In genomic region chr4:174714393-174715211, GRCh38 we compare ENCODE assay signal across 9 cellular contexts.
DNase-seq lines count a peak whose midpoint lies in the region; ATAC-seq and TF ChIP-seq lines count a peak whose summit lies in the region.
"Had no signal": no experiment of that assay in that cellular context is flagged by ENCODE, and none has a peak within 500 bp of the region (broad histone marks: within the 10 kb centered on the region; RNA-seq: fewer than 3 reads in every experiment).

No MANE protein-coding gene starts in this region.

- TF ChIP-seq POLR2A in body of pancreas (IDR thresholded peaks at IDR 0.05) = no peak
- TF ChIP-seq POLR2A in right lobe of liver (IDR thresholded peaks at IDR 0.05) = no peak

- H3K4me3 ChIP-seq in body of pancreas (no peak overlapping the region), right lobe of liver (no peak overlapping the region)

- H3K27ac ChIP-seq in body of pancreas (no peak overlapping the region), right lobe of liver (no peak overlapping the region)

- H3K4me1 ChIP-seq in body of pancreas (no peaks in the 10 kb centered on the region), right lobe of liver (no peaks in the 10 kb centered on the region)

- DNase-seq in NCI-H524 (lab: John Stamatoyannopoulos, UW) = peak; percentile 27 to 28
- no peak for DNase-seq in NCI-H524 treated with DMSO at 0.1 percent for 48 hours (lab: John Stamatoyannopoulos, UW)
- DNase-seq in NCI-H345 treated with DMSO at 0.1 percent for 48 hours (lab: John Stamatoyannopoulos, UW; ENCODE audit: unreplicated experiment) = peak; percentile 2
- peak; percentile 15 to 41 (median 28) for DNase-seq in body of pancreas
- DNase-seq in right lobe of liver = no peak
- DNase-seq in activated effector memory CD4-positive, alpha-beta T cell treated with anti-CD3 and anti-CD28 coated beads, Interleukin-2, amount 50 U/mL, for 16 hours = no peak
- DNase-seq: stimulated activated naive B cell treated with anti-CD40 and anti-IgM and Interleukin-4, amounts not matched to agents 10 μg/mL and 1 μg/mL and 100 μg/mL, for 72 hours had no signal

- TF ChIP-seq CTCF in body of pancreas (IDR thresholded peaks at IDR 0.05) = peak in 6 of 7 experiments; percentile 48 to 61 (median 52)
- TF ChIP-seq CTCF in right lobe of liver (IDR thresholded peaks at IDR 0.05) = peak; percentile 39 to 77 (median 73)

- H3K9me3 ChIP-seq in body of pancreas (no peaks in the 10 kb centered on the region), right lobe of liver (no peaks in the 10 kb centered on the region)

- intact Hi-C loops in body of pancreas (cut with DNase I) (loop anchor here (5.0 kb wide), 1 partner anchor 352 kb away; no protein-coding TSS in a partner anchor), right lobe of liver (cut with DNase I) (no loop called here)

- 31 to 32% methylated on average over 8 of the region's 8 CpGs for WGBS in body of pancreas, 2 donors
- WGBS in right lobe of liver (ENCODE audit: insufficient coverage, low coverage, low lambda C conversion rate, missing lambda C conversion rate) = 24% methylated on average over 8 of the region's 8 CpGs

- H3K36me3 ChIP-seq in body of pancreas (replicated peaks in 1 of 2; ENCODE audit: insufficient read depth in 1 of 2, low read depth in 2 of 2) (no peaks in the 10 kb centered on the region), right lobe of liver (no peaks in the 10 kb centered on the region)

- peak; percentile 93 for ATAC-seq in GM18907 (IDR thresholded peaks at IDR 0.05; ENCODE audit: unreplicated experiment)
- peak; percentile 86 for ATAC-seq in HG03045 (IDR thresholded peaks at IDR 0.05; ENCODE audit: unreplicated experiment)
- ATAC-seq in body of pancreas = peak; percentile 78
- ATAC-seq in right lobe of liver = peak; percentile 81 to 82 (median 82)

- no peaks in the 10 kb centered on the region for H3K27me3 ChIP-seq in body of pancreas
- H3K27me3 ChIP-seq in right lobe of liver = no peaks in the 10 kb centered on the region

Comparison
In these comparisons a context has a peak if more than half of its experiments do, and no peak if none do; other contexts are left out.
1. DNase-seq: peak in NCI-H524 (2 of 2), NCI-H345 treated with DMSO at 0.1 percent for 48 hours (single experiment) and body of pancreas (4 of 4); none in NCI-H524 treated with DMSO at 0.1 percent for 48 hours (single experiment), right lobe of liver (0 of 3) and activated effector memory CD4-positive, alpha-beta T cell treated with anti-CD3 and anti-CD28 coated beads, Interleukin-2, amount 50 U/mL, for 16 hours (single experiment).
2. Peak in every context shown above with its lines, with median percentiles within 50 percentile points of each other: ATAC-seq.